9 cellular contexts compared by ENCODE assay signal in the genomic region with DNA sequence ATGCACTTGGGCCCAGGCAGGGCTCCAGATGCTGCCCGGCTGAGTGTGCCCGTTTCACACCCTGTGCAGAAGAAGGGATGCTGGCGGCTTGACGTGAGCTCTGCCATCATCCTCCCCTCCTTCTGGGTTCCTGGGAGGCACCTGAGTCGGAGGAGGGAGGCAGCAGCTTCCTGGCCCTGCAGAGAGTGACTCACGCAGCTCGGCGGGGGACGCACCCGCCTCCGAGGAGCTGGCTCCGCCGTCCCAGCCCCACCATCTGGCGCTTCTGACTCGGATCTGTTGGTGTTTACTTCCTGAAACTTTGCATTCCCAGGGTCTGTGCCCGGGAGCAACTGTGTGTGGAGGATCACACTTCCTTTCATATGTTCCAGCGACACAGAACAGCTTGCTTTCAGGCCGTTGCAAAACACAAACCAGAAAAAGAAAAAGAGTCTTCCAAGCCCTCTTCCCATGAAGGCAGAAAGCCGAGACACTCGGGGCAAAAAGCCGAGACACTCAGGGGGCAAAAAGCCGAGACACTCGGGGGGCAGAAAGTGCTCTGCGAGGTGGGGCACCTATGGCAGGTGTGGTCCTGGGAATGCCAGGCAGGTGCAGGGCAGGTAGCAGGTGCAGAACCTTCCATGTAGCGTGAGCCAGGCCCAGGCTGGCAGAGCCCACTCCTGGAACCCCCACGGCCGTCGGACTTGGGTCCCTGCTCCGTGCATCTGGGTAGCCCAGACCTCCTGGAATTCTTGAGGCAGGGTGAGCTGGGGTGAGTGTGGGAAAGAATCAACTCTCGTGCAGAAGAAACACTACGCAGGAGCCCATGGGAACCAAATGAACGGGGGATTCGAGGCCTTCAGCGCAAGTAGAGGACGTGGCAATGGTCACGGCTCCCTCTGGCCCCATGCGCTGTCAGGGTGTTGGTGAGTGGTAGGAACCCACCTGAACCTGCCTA. TPM values are rescaled to one million over a fixed set of nuclear protein-coding genes. Genes with fewer than 3 reads are reported as not detected.
A peak's percentile ranks its signal among the peaks of the same experiment; 100 is the strongest.
DNase-seq lines count a peak whose midpoint lies in the region; ATAC-seq and TF ChIP-seq lines count a peak whose summit lies in the region.
"Had no signal": no experiment of that assay in that cellular context is flagged by ENCODE, and none has a peak within 500 bp of the region (broad histone marks: within the 10 kb centered on the region; RNA-seq: fewer than 3 reads in every experiment).

No MANE protein-coding gene starts in this region.

- peaks cover 4% of the 10 kb centered on the region for H3K27me3 Mint-ChIP-seq in brain

- H3K9ac ChIP-seq in HUES48 (ENCODE audit: low read depth, low read length) = no peak overlapping the region

- no peaks in the 10 kb centered on the region for H3K36me3 ChIP-seq in HUES48 (ENCODE audit: control insufficient read depth, insufficient read depth, low read length)

- ATAC-seq in HG03565 (IDR thresholded peaks at IDR 0.05; ENCODE audit: unreplicated experiment) (no peak), HG02642 (IDR thresholded peaks at IDR 0.05; ENCODE audit: poor library complexity, unreplicated experiment) (no peak), HG03521 (IDR thresholded peaks at IDR 0.05; ENCODE audit: unreplicated experiment) (no peak), HG02763 (IDR thresholded peaks at IDR 0.05; ENCODE audit: unreplicated experiment) (no peak)

- peaks cover 0 to 14% (median 2%) of the 10 kb centered on the region in 5 experiments for H3K9me3 Mint-ChIP-seq in brain

- no peaks in the 10 kb centered on the region for H3K36me3 Mint-ChIP-seq in brain

- H3K9me3 ChIP-seq in HUES48 (ENCODE audit: control insufficient read depth, insufficient read depth, low read length) = peaks cover 3% of the 10 kb centered on the region; the same call in 1 of the 2 replicates

- no peaks in the 10 kb centered on the region; the same call in 1 of the 2 replicates for H3K27me3 ChIP-seq in HUES48 (ENCODE audit: control insufficient read depth, insufficient read depth, low read length)

- no peaks in the 10 kb centered on the region for H3K4me1 ChIP-seq in HUES48 (ENCODE audit: control insufficient read depth, insufficient read depth, low read length)

- peak overlapping the region in 2 of 5 experiments; percentile 27 to 35 for H3K4me3 Mint-ChIP-seq in brain

- H3K4me1 Mint-ChIP-seq in brain = peaks cover 34% of the 10 kb centered on the region

- H3K27ac Mint-ChIP-seq in brain = peak overlapping the region in 4 of 5 experiments; percentile 65 to 93 (median 83)

- H3K27ac ChIP-seq in HUES48 (ENCODE audit: low read depth, low read length) = peak overlapping the region; percentile 39

- TF ChIP-seq CTCF in brain (conservative IDR thresholded peaks at IDR 0.05) = no peak

- H3K4me3 ChIP-seq in HUES48 (ENCODE audit: low read depth, low read length) = no peak overlapping the region

- DNase-seq in Ammon's horn (ENCODE audit: low spot score) (peak; percentile 74), kidney tubule cell (ENCODE audit: low spot score) (peak; percentile 83)

RNA-seq across cellular contexts. Expression of a gene that starts 27.6 kb away (rescaled TPM):
- 17.7 TPM for polyA plus RNA-seq in brain (ENCODE audit: insufficient read depth, low read depth, low replicate concordance)
- polyA plus RNA-seq: esophagus had no signal
